34 cellular contexts compared by ENCODE assay signal in genomic region chr5:151017897-151018296, GRCh38. TPM values are rescaled to one million over a fixed set of nuclear protein-coding genes. Genes with fewer than 3 reads are reported as not detected.
"Had no signal": no experiment of that assay in that cellular context is flagged by ENCODE, and none has a peak within 500 bp of the region (broad histone marks: within the 10 kb centered on the region; RNA-seq: fewer than 3 reads in every experiment).

No MANE protein-coding gene starts in this region.

- DNase-seq: activated CD4-positive, alpha-beta memory T cell treated with anti-CD3 and anti-CD28 coated beads, Interleukin-2, amount 10 ng/mL, durations not matched to agents 7 days and 5 days; activated CD4-positive, alpha-beta T cell treated with anti-CD3 and anti-CD28 coated beads for 1 hour; activated CD4-positive, alpha-beta T cell treated with anti-CD3 and anti-CD28 coated beads for 4 hours; activated CD4-positive, alpha-beta T cell treated with anti-CD3 and anti-CD28 coated beads, Interleukin-2, amount 10 ng/mL, durations not matched to agents 7 days and 5 days; activated CD4-positive, alpha-beta T cell treated with anti-CD3 and anti-CD28 coated beads, Interleukin-2, amount 50 U/mL, for 4 hours; activated CD8-positive, alpha-beta memory T cell treated with anti-CD3 and anti-CD28 coated beads, Interleukin-2, amount 50 U/mL, for 48 hours; activated gamma-delta T cell; activated naive CD4-positive, alpha-beta T cell; activated naive CD8-positive, alpha-beta T cell treated with anti-CD3 and anti-CD28 coated beads, Interleukin-2, amount 10 ng/mL, durations not matched to agents 7 days and 5 days; activated T-cell treated with anti-CD3 and anti-CD28 coated beads for 4 hours; activated T-cell treated with anti-CD3 and anti-CD28 coated beads, Interleukin-2, amount 50 U/mL, for 24 hours; activated T-cell treated with anti-CD3 and anti-CD28 coated beads, Interleukin-2, amount 50 U/mL, for 72 hours; central memory CD4-positive, alpha-beta T cell; cerebellar nuclear complex; colonic mucosa; dorsolateral prefrontal cortex; effector memory CD4-positive, alpha-beta T cell; endodermal cell; foreskin fibroblast; heart left ventricle; T-helper 1 cell; T-helper 17 cell; T1000 had no signal

- H3K27me3 ChIP-seq: ascending aorta, breast epithelium, cardiac muscle cell, colonic mucosa, dorsolateral prefrontal cortex, heart left ventricle had no signal

- H3K36me3 Mint-ChIP-seq: brain, WTC11 had no signal

- H3K4me1 ChIP-seq: colonic mucosa had no signal

- H3K4me3 Mint-ChIP-seq: activated CD4-positive, alpha-beta memory T cell treated with anti-CD3 and anti-CD28 coated beads, Interleukin-2, amount 10 ng/mL, durations not matched to agents 7 days and 5 days; activated CD4-positive, alpha-beta T cell treated with anti-CD3 and anti-CD28 coated beads, Interleukin-2, amount 10 ng/mL, durations not matched to agents 7 days and 5 days; activated naive CD4-positive, alpha-beta T cell treated with anti-CD3 and anti-CD28 coated beads, Interleukin-2, amount 10 ng/mL, durations not matched to agents 7 days and 5 days; activated naive CD8-positive, alpha-beta T cell treated with anti-CD3 and anti-CD28 coated beads, Interleukin-2, amount 10 ng/mL, durations not matched to agents 7 days and 5 days; activated T-cell treated with anti-CD3 and anti-CD28 coated beads, Interleukin-2, amount 50 U/mL, for 24 hours; activated T-cell treated with anti-CD3 and anti-CD28 coated beads, Interleukin-2, amount 50 U/mL, for 72 hours; brain; endodermal cell; T-helper 17 cell; T-helper 2 cell treated with Interferon-gamma antibody and Interleukin-4, amounts not matched to agents 5 μg/mL and 100 μg/mL, for 36 hours; WTC11 had no signal

- H3K4me3 ChIP-seq: ascending aorta, breast epithelium, cardiac muscle cell, colonic mucosa, dorsolateral prefrontal cortex, heart left ventricle had no signal

- H3K9me3 Mint-ChIP-seq: activated CD4-positive, alpha-beta memory T cell treated with anti-CD3 and anti-CD28 coated beads, Interleukin-2, amount 10 ng/mL, durations not matched to agents 7 days and 5 days; activated CD4-positive, alpha-beta T cell treated with anti-CD3 and anti-CD28 coated beads, Interleukin-2, amount 10 ng/mL, durations not matched to agents 7 days and 5 days; activated naive CD4-positive, alpha-beta T cell treated with anti-CD3 and anti-CD28 coated beads, Interleukin-2, amount 10 ng/mL, durations not matched to agents 7 days and 5 days; activated naive CD4-positive, alpha-beta T cell treated with anti-CD3 and anti-CD28 coated beads, Interleukin-2, amount 50 U/mL, for 72 hours; activated naive CD8-positive, alpha-beta T cell treated with anti-CD3 and anti-CD28 coated beads, Interleukin-2, amount 10 ng/mL, durations not matched to agents 7 days and 5 days; activated T-cell treated with anti-CD3 and anti-CD28 coated beads, Interleukin-2, amount 50 U/mL, for 24 hours; activated T-cell treated with anti-CD3 and anti-CD28 coated beads, Interleukin-2, amount 50 U/mL, for 72 hours; brain; endodermal cell; T-helper 2 cell treated with Interferon-gamma antibody and Interleukin-4, amounts not matched to agents 5 μg/mL and 100 μg/mL, for 36 hours; WTC11 had no signal

- H3K27me3 Mint-ChIP-seq: T-helper 17 cell had no signal

- H3K36me3 ChIP-seq: ascending aorta, breast epithelium, cardiac muscle cell, colonic mucosa, heart left ventricle had no signal

- H3K9me3 ChIP-seq: ascending aorta, breast epithelium, colonic mucosa, heart left ventricle had no signal

- H3K27ac Mint-ChIP-seq: activated CD4-positive, alpha-beta memory T cell treated with anti-CD3 and anti-CD28 coated beads, Interleukin-2, amount 10 ng/mL, durations not matched to agents 7 days and 5 days; activated CD4-positive, alpha-beta T cell treated with anti-CD3 and anti-CD28 coated beads, Interleukin-2, amount 10 ng/mL, durations not matched to agents 7 days and 5 days; activated naive CD4-positive, alpha-beta T cell treated with anti-CD3 and anti-CD28 coated beads, Interleukin-2, amount 10 ng/mL, durations not matched to agents 7 days and 5 days; activated naive CD4-positive, alpha-beta T cell treated with anti-CD3 and anti-CD28 coated beads, Interleukin-2, amount 50 U/mL, for 72 hours; activated naive CD8-positive, alpha-beta T cell treated with anti-CD3 and anti-CD28 coated beads, Interleukin-2, amount 10 ng/mL, durations not matched to agents 7 days and 5 days; activated T-cell treated with anti-CD3 and anti-CD28 coated beads, Interleukin-2, amount 50 U/mL, for 24 hours; activated T-cell treated with anti-CD3 and anti-CD28 coated beads, Interleukin-2, amount 50 U/mL, for 72 hours; brain; endodermal cell; T-helper 17 cell; T-helper 2 cell treated with Interferon-gamma antibody and Interleukin-4, amounts not matched to agents 5 μg/mL and 100 μg/mL, for 36 hours; WTC11 had no signal

- ATAC-seq: activated naive CD4-positive, alpha-beta T cell treated with anti-CD3 and anti-CD28 coated beads, Interleukin-2, amount 50 U/mL, for 72 hours; activated T-cell treated with anti-CD3 and anti-CD28 coated beads, Interleukin-2, amount 50 U/mL, for 72 hours; esophagus mucosa; heart left ventricle; T-helper 17 cell; WTC11 had no signal

- FAIRE-seq: frontal cortex had no signal

- H3K27ac ChIP-seq: ascending aorta, cardiac muscle cell, colonic mucosa, dorsolateral prefrontal cortex, VCaP had no signal

RNA-seq across cellular contexts. Expression of gene GPX3, which starts 2.5 kb away (rescaled TPM):
- total RNA-seq: activated CD4-positive, alpha-beta memory T cell treated with anti-CD3 and anti-CD28 coated beads, Interleukin-2, amount 10 ng/mL, durations not matched to agents 7 days and 5 days; activated CD4-positive, alpha-beta T cell treated with anti-CD3 and anti-CD28 coated beads, Interleukin-2, amount 10 ng/mL, durations not matched to agents 7 days and 5 days; activated naive CD8-positive, alpha-beta T cell treated with anti-CD3 and anti-CD28 coated beads, Interleukin-2, amount 10 ng/mL, durations not matched to agents 7 days and 5 days; activated T-cell treated with anti-CD3 and anti-CD28 coated beads, Interleukin-2, amount 50 U/mL, for 72 hours had no signal
